Comparison of ENCODE assay signal across 11 cellular contexts in the genomic region with DNA sequence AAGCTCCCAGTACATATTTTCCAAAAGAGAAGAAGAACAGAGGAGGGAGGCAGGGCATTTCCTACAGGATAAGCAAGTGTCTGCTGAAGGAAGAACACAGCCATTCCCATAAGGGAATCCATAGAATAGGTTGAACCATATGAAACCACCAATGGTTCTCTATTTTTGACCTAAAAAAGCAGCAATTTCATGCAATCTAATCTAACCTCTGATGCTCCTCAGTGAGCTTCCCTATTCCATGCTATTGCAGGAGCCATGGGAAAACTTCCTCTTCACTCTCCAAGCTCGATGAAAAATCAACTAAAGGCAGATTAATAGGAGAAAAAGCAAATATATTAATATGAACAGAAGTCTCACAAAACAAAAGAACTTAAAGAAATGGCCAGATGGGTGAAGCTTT. TPM values are rescaled to one million over a fixed set of nuclear protein-coding genes. Genes with fewer than 3 reads are reported as not detected.
A peak's percentile ranks its signal among the peaks of the same experiment; 100 is the strongest.
DNase-seq lines count a peak whose midpoint lies in the region; ATAC-seq, FAIRE-seq and TF ChIP-seq lines count a peak whose summit lies in the region.
"Had no signal": no experiment of that assay in that cellular context is flagged by ENCODE, and none has a peak within 500 bp of the region (broad histone marks: within the 10 kb centered on the region; RNA-seq: fewer than 3 reads in every experiment).

No MANE protein-coding gene starts in this region.

- no peak for FAIRE-seq in endothelial cell of umbilical vein (lab: Jason Lieb, UNC)
- FAIRE-seq in HepG2 (lab: Jason Lieb, UNC): no peak

- intact Hi-C loops in activated naive CD4-positive, alpha-beta T cell treated with anti-CD3 and anti-CD28 coated beads for 36 hours (cut with micrococcal nuclease): loop anchor here (10.0 kb wide), 1 partner anchor 1115 kb away; no protein-coding TSS in a partner anchor
- intact Hi-C loops in endothelial cell of umbilical vein (cut with micrococcal nuclease): loop anchor here (5.0 kb wide), 1 partner anchor 48 kb away; no protein-coding TSS in a partner anchor
- intact Hi-C loops in spleen (cut with DNase I; ENCODE audit: low total_unique reads): no loop called here
- intact Hi-C loops in HepG2 (cut with micrococcal nuclease; ENCODE audit: unreplicated experiment): no loop called here

- peaks cover 29% of the 10 kb centered on the region for H3K4me1 Mint-ChIP-seq in activated naive CD4-positive, alpha-beta T cell treated with anti-CD3 and anti-CD28 coated beads for 36 hours (ENCODE audit: low read depth)

- H3K9me1 ChIP-seq in endothelial cell of umbilical vein (replicated peaks; ENCODE audit: control insufficient read depth, extremely low read depth, insufficient read depth, low read length): no peaks in the 10 kb centered on the region

- H3K9ac ChIP-seq in endothelial cell of umbilical vein (replicated peaks; ENCODE audit: extremely low read depth, insufficient read depth, low read length) (no peak overlapping the region), HepG2 (ENCODE audit: insufficient read depth, low read depth, low read length) (no peak overlapping the region)

- H3K4me3 ChIP-seq in endothelial cell of umbilical vein (replicated peaks in 1 of 3; ENCODE audit: insufficient read depth in 1 of 3, low read depth in 1 of 3, low read length in 3 of 3): no peak overlapping the region
- peak overlapping the region in 1 of 8 donors; percentile 46 for H3K4me3 ChIP-seq in spleen
- no peak overlapping the region for H3K4me3 ChIP-seq in HepG2 (replicated peaks in 1 of 3; ENCODE audit: insufficient read depth in 1 of 3, low read depth in 2 of 3, low read length in 3 of 3)
- H3K4me3 ChIP-seq: PC-9 had no signal

- H3K4me3 Mint-ChIP-seq in activated naive CD4-positive, alpha-beta T cell treated with anti-CD3 and anti-CD28 coated beads for 36 hours: no peak overlapping the region

- H3K27ac ChIP-seq in KOPT-K1 (ENCODE audit: low read depth, low read length, poor library complexity, severe bottlenecking): peak overlapping the region; percentile 64
- peak overlapping the region; percentile 57 for H3K27ac ChIP-seq in endothelial cell of umbilical vein (ENCODE audit: insufficient read depth, low read depth, low read length)
- H3K27ac ChIP-seq in spleen: peak overlapping the region in 7 of 8 donors; percentile 44 to 86 (median 78)
- H3K27ac ChIP-seq in HepG2 (ENCODE audit: extremely low read length, insufficient read depth, low read length): no peak overlapping the region
- H3K27ac ChIP-seq: PC-9 had no signal

- POLR2A ChIA-PET in endothelial cell of umbilical vein (lab: Charles Lee): interaction anchor here (1.4 kb wide), 1 partner anchor 10 kb away, joined by 3 read pairs; no protein-coding TSS in a partner anchor
- POLR2A ChIA-PET in HepG2 (lab: Yijun Ruan, JAX): no interaction called here
- POLR2A ChIA-PET in HEK293T (lab: Yijun Ruan, JAX): no interaction called here

- H3K9me3 ChIP-seq in KOPT-K1 (ENCODE audit: insufficient read depth, low read length, poor library complexity, severe bottlenecking) (no peaks in the 10 kb centered on the region), endothelial cell of umbilical vein (replicated peaks; ENCODE audit: control insufficient read depth, insufficient read depth, low read length) (no peaks in the 10 kb centered on the region), spleen (no peaks in the 10 kb centered on the region), HepG2 (ENCODE audit: low read length) (no peaks in the 10 kb centered on the region)

- no peaks in the 10 kb centered on the region for H3K36me3 Mint-ChIP-seq in activated naive CD4-positive, alpha-beta T cell treated with anti-CD3 and anti-CD28 coated beads for 36 hours (ENCODE audit: low read depth)

- in situ Hi-C loops in HepG2 (cut with HindIII; ENCODE audit: extremely low pct_ligation_motif_present, low pct_unique_long_range_greater_than_20kb): no loop called here

- H3K4me2 ChIP-seq in endothelial cell of umbilical vein (ENCODE audit: insufficient read depth, low read length): no peak overlapping the region
- H3K4me2 ChIP-seq in HepG2 (ENCODE audit: low read depth, low read length): no peak overlapping the region
- H3K4me2 ChIP-seq: PC-9 had no signal

- H3K79me2 ChIP-seq in endothelial cell of umbilical vein (ENCODE audit: control insufficient read depth, insufficient read depth, low read length) (peaks cover 1% of the 10 kb centered on the region), HepG2 (ENCODE audit: insufficient read depth, low read length) (no peaks in the 10 kb centered on the region)

- no peak for TF ChIP-seq CTCF in endothelial cell of umbilical vein (IDR thresholded peaks at IDR 0.05; ENCODE audit: extremely low read depth in 1 of 2, insufficient read depth in 1 of 2, low read depth in 1 of 2, low read length in 2 of 2)
- no peak for TF ChIP-seq CTCF in spleen (IDR thresholded peaks at IDR 0.05 in 8 of 11, conservative IDR thresholded peaks at IDR 0.05 in 3 of 11)
- no peak for TF ChIP-seq CTCF in HepG2 (CRISPR knock-in tag; IDR thresholded peaks at IDR 0.05)

- H2AFZ ChIP-seq in endothelial cell of umbilical vein (ENCODE audit: low read depth, low read length) (no peak overlapping the region), HepG2 (ENCODE audit: low read length) (no peak overlapping the region)
- H2AFZ ChIP-seq: PC-9 had no signal

- dilution Hi-C loops in endothelial cell of umbilical vein (cut with MboI; ENCODE audit: extremely low pct_ligation_motif_present, low sequenced_read_pairs): no loop called here

- CTCF ChIA-PET in activated naive CD4-positive, alpha-beta T cell treated with anti-CD3 and anti-CD28 coated beads for 36 hours (lab: Charles Lee): no interaction called here
- CTCF ChIA-PET in endothelial cell of umbilical vein (lab: Charles Lee): interaction anchor here (0.8 to 1.7 kb wide), 4 partner anchors 10 to 48 kb away, joined by 3 to 6 read pairs (median 4); no protein-coding TSS in a partner anchor
- CTCF ChIA-PET in HepG2 (lab: Yijun Ruan, JAX; ENCODE audit: low intra/inter-chr PET ratio, low total read pairs): no interaction called here
- CTCF ChIA-PET in HEK293T (lab: Yijun Ruan, JAX): interaction anchor here (0.5 to 1.0 kb wide), 2 partner anchors 11 to 33 kb away, joined by 3 to 4 read pairs; no protein-coding TSS in a partner anchor

- H3K4me1 ChIP-seq in endothelial cell of umbilical vein (ENCODE audit: control insufficient read depth, extremely low read depth, insufficient read depth, low read length) (peaks cover 21% of the 10 kb centered on the region), spleen (peaks cover 6 to 61% (median 33%) of the 10 kb centered on the region in 6 donors), HepG2 (ENCODE audit: insufficient read depth, low read length) (no peaks in the 10 kb centered on the region)

- no TSS peak for BruUV-seq in endothelial cell of umbilical vein (replicated peaks; lab: Mats Ljungman, UMichigan)
- no TSS peak for BruUV-seq in HepG2 (replicated peaks; lab: Mats Ljungman, UMichigan)

- H4K20me1 ChIP-seq in endothelial cell of umbilical vein (replicated peaks; ENCODE audit: control insufficient read depth, extremely low read depth, insufficient read depth, low read length) (no peaks in the 10 kb centered on the region), HepG2 (ENCODE audit: insufficient read depth, low read length) (no peaks in the 10 kb centered on the region)

- DNase-seq in activated naive CD4-positive, alpha-beta T cell treated with anti-CD3 and anti-CD28 coated beads for 36 hours: no peak
- DNase-seq in activated naive CD4-positive, alpha-beta T cell treated with anti-CD3 and anti-CD28 coated beads, Interleukin-2, amount 50 U/mL, for 16 hours: no peak
- DNase-seq in endothelial cell of umbilical vein (ENCODE audit: low read depth, low spot score): no peak
- no peak for DNase-seq in spleen
- DNase-seq in HepG2 (ENCODE audit: low spot score): no peak
- DNase-seq in NCI-H524 treated with DMSO at 0.1 percent for 48 hours (lab: John Stamatoyannopoulos, UW): no peak
- no peak for DNase-seq in HEK293T (ENCODE audit: extremely low spot score)
- DNase-seq: left colon, NCI-H226, PC-9 had no signal

- TF ChIP-seq RAD21 in HepG2 (CRISPR knock-in tag; IDR thresholded peaks at IDR 0.05): no peak

- H3K27me3 ChIP-seq in endothelial cell of umbilical vein (ENCODE audit: control insufficient read depth in 2 of 2, insufficient read depth in 2 of 2, low read length in 2 of 2) (no peaks in the 10 kb centered on the region), spleen (replicated peaks in 1 of 7) (no peaks in the 10 kb centered on the region), HepG2 (ENCODE audit: control insufficient read depth in 1 of 2, insufficient read depth in 2 of 2, low read length in 2 of 2) (0 out of 5 replicates have a peak, but pooled peaks cover 0 to 2% of the 10 kb centered on the region in 2 experiments)

- H3K36me3 ChIP-seq in KOPT-K1 (ENCODE audit: insufficient read depth, low read length): no peaks in the 10 kb centered on the region
- no peaks in the 10 kb centered on the region for H3K36me3 ChIP-seq in endothelial cell of umbilical vein (ENCODE audit: control insufficient read depth in 2 of 2, extremely low read depth in 1 of 2, insufficient read depth in 2 of 2, low read length in 2 of 2)
- H3K36me3 ChIP-seq in spleen: no peaks in the 10 kb centered on the region
- H3K36me3 ChIP-seq in HepG2 (replicated peaks in 1 of 2; ENCODE audit: control insufficient read depth in 1 of 2, insufficient read depth in 2 of 2, low read length in 2 of 2): no peaks in the 10 kb centered on the region

- TF ChIP-seq EP300 in HepG2 (IDR thresholded peaks at IDR 0.05; ENCODE audit: low read depth in 2 of 2, low read length in 2 of 2) (no peak), HepG2 (CRISPR knock-in tag; IDR thresholded peaks at IDR 0.05; ENCODE audit: borderline replicate concordance) (no peak)

- H3K9me3 Mint-ChIP-seq in activated naive CD4-positive, alpha-beta T cell treated with anti-CD3 and anti-CD28 coated beads for 36 hours: no peaks in the 10 kb centered on the region

- ATAC-seq in HepG2: no peak
- ATAC-seq: left colon had no signal

- TF ChIP-seq POLR2A in endothelial cell of umbilical vein (IDR thresholded peaks at IDR 0.05; ENCODE audit: low read depth, low read length): no peak
- TF ChIP-seq POLR2A in spleen (IDR thresholded peaks at IDR 0.05): no peak
- no peak for TF ChIP-seq POLR2A in HepG2 (IDR thresholded peaks at IDR 0.05; ENCODE audit: insufficient read depth in 1 of 2, low read depth in 2 of 2, low read length in 2 of 2)

- no peaks in the 10 kb centered on the region for H3K27me3 Mint-ChIP-seq in activated naive CD4-positive, alpha-beta T cell treated with anti-CD3 and anti-CD28 coated beads for 36 hours (ENCODE audit: low read depth)

- WGBS in spleen, 5 donors: 22 to 43% (median 36%) methylated on average over 1 of the region's 1 CpG
- WGBS in HepG2 (ENCODE audit: low lambda C conversion rate): 0% methylated on average over 1 of the region's 1 CpG

- H3K27ac Mint-ChIP-seq in activated naive CD4-positive, alpha-beta T cell treated with anti-CD3 and anti-CD28 coated beads for 36 hours: peak overlapping the region; percentile 25

RNA-seq across cellular contexts. Expression of a gene that starts 50.5 kb away (rescaled TPM):
- total RNA-seq in activated naive CD4-positive, alpha-beta T cell treated with anti-CD3 and anti-CD28 coated beads for 36 hours: 1 to 10 TPM; 2.1 to 2.6 TPM
- 12.8 and 14.2 TPM in 2 replicates for total RNA-seq in endothelial cell of umbilical vein
- polyA plus RNA-seq in endothelial cell of umbilical vein: 3.6 TPM in 2 replicates
- polyA plus RNA-seq in endothelial cell of umbilical vein (2011; cell fraction: cytosol; rRNA removed): 3.5 and 3.7 TPM in 2 replicates
- 10.2 and 11.9 TPM in 2 replicates for polyA plus RNA-seq in endothelial cell of umbilical vein (2011; cell fraction: nucleus; rRNA removed)
- polyA plus RNA-seq in endothelial cell of umbilical vein (2012): 6.8 and 9.4 TPM in 2 replicates
- polyA minus RNA-seq in endothelial cell of umbilical vein: 9.0 and 15.3 TPM in 2 replicates
- 0.72 TPM for polyA minus RNA-seq in endothelial cell of umbilical vein (2011; cell fraction: cytosol; rRNA and poly(A)+ RNA removed)
- 15.0 and 18.6 TPM in 2 replicates for polyA minus RNA-seq in endothelial cell of umbilical vein (2011; cell fraction: nucleus; rRNA and poly(A)+ RNA removed)
- total RNA-seq in spleen: 10 to 100 TPM; 18.4 to 67.7 (median 34.6) TPM
- 1 to 10 TPM; 1.1 to 5.3 (median 2.3) TPM for polyA plus RNA-seq in spleen
- total RNA-seq in HepG2 (2016; rRNA removed; fragmentation: Illumina TruSeq; extraction: Trizol): 0.03 TPM in 1 of 2 replicates, not detected in the other
- total RNA-seq in HepG2 (2016; cell fraction: cytosol; rRNA removed; fragmentation: Illumina TruSeq; extraction: Trizol; ENCODE audit: low read depth): not detected in 2 replicates
- total RNA-seq in HepG2 (2016; cell fraction: insoluble cytoplasmic fraction; rRNA removed; fragmentation: Illumina TruSeq; extraction: Trizol): not detected in 2 replicates
- 0.03 TPM in 1 of 2 replicates, not detected in the other for total RNA-seq in HepG2 (2016; cell fraction: membrane; rRNA removed; fragmentation: Illumina TruSeq; extraction: Trizol)
- total RNA-seq in HepG2 (2016; cell fraction: nucleus; rRNA removed; fragmentation: Illumina TruSeq; extraction: Trizol): not detected in 2 replicates
- polyA plus RNA-seq in HepG2 (2011; rRNA removed): 0.01 and 0.03 TPM in 2 replicates
- 0.01 TPM in 1 of 2 replicates, not detected in the other for polyA plus RNA-seq in HepG2 (2011; cell fraction: cytosol; rRNA removed)
- polyA plus RNA-seq in HepG2 (2011; cell fraction: nucleus; rRNA removed): 0.05 TPM in 1 of 2 replicates, not detected in the other
- not detected in 2 replicates for polyA plus RNA-seq in HepG2 (2012)
- polyA plus RNA-seq in HepG2 (2016; cell fraction: cytosol; fragmentation: Illumina TruSeq; extraction: Trizol; ENCODE audit: low read depth): not detected in 2 replicates
- polyA plus RNA-seq in HepG2 (2016; cell fraction: insoluble cytoplasmic fraction; fragmentation: Illumina TruSeq; extraction: Trizol; ENCODE audit: low read depth): not detected in 2 replicates
- not detected in 2 replicates for polyA plus RNA-seq in HepG2 (2016; cell fraction: membrane; fragmentation: Illumina TruSeq; extraction: Trizol; ENCODE audit: low read depth)
- polyA plus RNA-seq in HepG2 (2016; cell fraction: nucleus; fragmentation: Illumina TruSeq; extraction: Trizol; ENCODE audit: insufficient read depth, low read depth): not detected in 2 replicates
- 0.77 TPM in 1 of 2 replicates, not detected in the other for polyA minus RNA-seq in HepG2 (2011; rRNA and poly(A)+ RNA removed; ENCODE audit: low replicate concordance)
- not detected in 2 replicates for polyA minus RNA-seq in HepG2 (2011; cell fraction: cytosol; rRNA and poly(A)+ RNA removed)
- not detected in 2 replicates for polyA minus RNA-seq in HepG2 (2011; cell fraction: nucleus; rRNA and poly(A)+ RNA removed)
- total RNA-seq: PC-9 had no signal

Comparison
In these comparisons a context has a peak if more than half of its experiments do, and no peak if none do; other contexts are left out.
1. CTCF ChIA-PET loops: an anchor here in endothelial cell of umbilical vein (0.8 to 1.7 kb wide) and HEK293T (0.5 to 1.0 kb wide); none called in activated naive CD4-positive, alpha-beta T cell treated with anti-CD3 and anti-CD28 coated beads for 36 hours and HepG2.
2. intact Hi-C loops: an anchor here in activated naive CD4-positive, alpha-beta T cell treated with anti-CD3 and anti-CD28 coated beads for 36 hours (10.0 kb wide) and endothelial cell of umbilical vein (5.0 kb wide); none called in spleen and HepG2.